ENCODE assay signal across 11 cellular contexts in genomic region chr9:109086221-109086620, GRCh38. TPM values are rescaled to one million over a fixed set of nuclear protein-coding genes. Genes with fewer than 3 reads are reported as not detected.
DNase-seq lines count a peak whose midpoint lies in the region; ATAC-seq, FAIRE-seq and TF ChIP-seq lines count a peak whose summit lies in the region.
"Had no signal": no experiment of that assay in that cellular context is flagged by ENCODE, and none has a peak within 500 bp of the region (broad histone marks: within the 10 kb centered on the region; RNA-seq: fewer than 3 reads in every experiment).

No MANE protein-coding gene starts in this region.

- no peak for FAIRE-seq in HTR-8/SVneo (lab: Jason Lieb, UNC)

- H3K4me3 Mint-ChIP-seq in stimulated activated naive CD8-positive, alpha-beta T cell treated with anti-CD3 and anti-CD28 coated beads, Interleukin-15, Interleukin-2, amounts not matched to agents 100 ng/mL and 50 ng/mL, for 24 hours, result no peak overlapping the region
- H3K4me3 Mint-ChIP-seq: IgD-negative memory B cell had no signal

- H3K27me3 Mint-ChIP-seq in stimulated activated naive CD8-positive, alpha-beta T cell treated with anti-CD3 and anti-CD28 coated beads, Interleukin-15, Interleukin-2, amounts not matched to agents 100 ng/mL and 50 ng/mL, for 24 hours, result no peaks in the 10 kb centered on the region
- H3K27me3 Mint-ChIP-seq: IgD-negative memory B cell had no signal

- no peak for TF ChIP-seq CTCF in VCaP (conservative IDR thresholded peaks at IDR 0.05)

- DNase-seq in stimulated activated naive CD8-positive, alpha-beta T cell treated with anti-CD3 and anti-CD28 coated beads, Interleukin-15, Interleukin-2, amounts not matched to agents 100 U/mL and 50 U/mL, for 24 hours, result no peak
- no peak for DNase-seq in AG08396 (ENCODE audit: low spot score)
- no peak for DNase-seq in Right ventricle myocardium inferior (ENCODE audit: missing footprints)
- DNase-seq in HTR-8/SVneo (ENCODE audit: insufficient read length, low spot score), result no peak
- DNase-seq in NCI-H2171 treated with DMSO at 0.1 percent for 48 hours (lab: John Stamatoyannopoulos, UW), result no peak
- DNase-seq: activated T-cell treated with anti-CD3 and anti-CD28 coated beads for 4 hours, islet precursor cell had no signal

- intact Hi-C loops in Right ventricle myocardium inferior (cut with DNase I), result no loop called here

- H3K9me3 Mint-ChIP-seq in stimulated activated naive CD8-positive, alpha-beta T cell treated with anti-CD3 and anti-CD28 coated beads, Interleukin-15, Interleukin-2, amounts not matched to agents 100 ng/mL and 50 ng/mL, for 24 hours, result no peaks in the 10 kb centered on the region
- H3K9me3 Mint-ChIP-seq: IgD-negative memory B cell had no signal

- H3K4me1 Mint-ChIP-seq in stimulated activated naive CD8-positive, alpha-beta T cell treated with anti-CD3 and anti-CD28 coated beads, Interleukin-15, Interleukin-2, amounts not matched to agents 100 ng/mL and 50 ng/mL, for 24 hours (ENCODE audit: low read depth), result peaks cover 9% of the 10 kb centered on the region

- H3K36me3 Mint-ChIP-seq in stimulated activated naive CD8-positive, alpha-beta T cell treated with anti-CD3 and anti-CD28 coated beads, Interleukin-15, Interleukin-2, amounts not matched to agents 100 ng/mL and 50 ng/mL, for 24 hours (ENCODE audit: low read depth), result peaks cover 62% of the 10 kb centered on the region

- peak overlapping the region; percentile 25 for H3K27ac ChIP-seq in VCaP

- H3K27ac Mint-ChIP-seq in stimulated activated naive CD8-positive, alpha-beta T cell treated with anti-CD3 and anti-CD28 coated beads, Interleukin-15, Interleukin-2, amounts not matched to agents 100 ng/mL and 50 ng/mL, for 24 hours, result peak overlapping the region; percentile 4

- no peak for ATAC-seq in stimulated activated naive CD8-positive, alpha-beta T cell treated with anti-CD3 and anti-CD28 coated beads, Interleukin-15, Interleukin-2, amounts not matched to agents 100 U/mL and 50 U/mL, for 24 hours
- ATAC-seq in HG03159 (IDR thresholded peaks at IDR 0.05; ENCODE audit: unreplicated experiment), result peak; percentile 70
- no peak for ATAC-seq in Right ventricle myocardium inferior

RNA-seq across cellular contexts. Expression of gene TMEM245, which starts 33.5 kb away (rescaled TPM):
- 95.1 TPM for total RNA-seq in Right ventricle myocardium inferior
